Comparison of ENCODE assay signal across 8 cellular contexts in genomic region chrX:119655125-119655524, GRCh38. TPM values are rescaled to one million over a fixed set of nuclear protein-coding genes. Genes with fewer than 3 reads are reported as not detected.
DNase-seq lines count a peak whose midpoint lies in the region; ATAC-seq and TF ChIP-seq lines count a peak whose summit lies in the region.

No MANE protein-coding gene starts in this region.

- no peak overlapping the region for H3K4me3 ChIP-seq in CD4-positive, alpha-beta memory T cell (ENCODE audit: low read length in 2 of 2)
- no peak overlapping the region for H3K4me3 ChIP-seq in astrocyte of the spinal cord (ENCODE audit: low read depth, low read length)

- TF ChIP-seq CTCF in astrocyte of the spinal cord (IDR thresholded peaks at IDR 0.05; ENCODE audit: low read depth, low read length): no peak

- peak in 2 of 5 donors; percentile 41 to 79 for DNase-seq in CD4-positive, alpha-beta memory T cell
- DNase-seq in T-helper 2 cell treated with Interferon-gamma antibody and Interleukin-4, amounts not matched to agents 5 μg/mL and 100 μg/mL, for 36 hours (ENCODE audit: low spot score): peak; percentile 75
- DNase-seq in astrocyte of the spinal cord (ENCODE audit: low read depth, low spot score) (peak; percentile 80), occipital lobe (lab: John Stamatoyannopoulos, UW) (peak; percentile 28), HPDE6-E6E7 (ENCODE audit: extremely low spot score) (no peak), GM19238 (ENCODE audit: insufficient read length, low spot score) (no peak)

- H3K27me3 Mint-ChIP-seq in CD4-positive, alpha-beta memory T cell: no peaks in the 10 kb centered on the region
- no peaks in the 10 kb centered on the region for H3K27me3 Mint-ChIP-seq in T-helper 2 cell treated with Interferon-gamma antibody and Interleukin-4, amounts not matched to agents 5 μg/mL and 100 μg/mL, for 36 hours (ENCODE audit: low read depth)

- peak overlapping the region in 5 of 8 donors; percentile 40 to 72 (median 59) for H3K4me3 Mint-ChIP-seq in CD4-positive, alpha-beta memory T cell
- peak overlapping the region; percentile 35 for H3K4me3 Mint-ChIP-seq in T-helper 2 cell treated with Interferon-gamma antibody and Interleukin-4, amounts not matched to agents 5 μg/mL and 100 μg/mL, for 36 hours

- H3K27ac ChIP-seq in CD4-positive, alpha-beta memory T cell (ENCODE audit: low read depth, low read length): peak overlapping the region; percentile 41

- no peaks in the 10 kb centered on the region for H3K9me3 ChIP-seq in CD4-positive, alpha-beta memory T cell (ENCODE audit: control insufficient read depth in 1 of 2, low read length in 2 of 2)

- H3K27me3 ChIP-seq in CD4-positive, alpha-beta memory T cell (ENCODE audit: insufficient read depth, low read length): no peaks in the 10 kb centered on the region

- H3K4me1 Mint-ChIP-seq in CD4-positive, alpha-beta memory T cell: peaks cover 26 to 50% (median 42%) of the 10 kb centered on the region in 4 donors
- peaks cover 18% of the 10 kb centered on the region for H3K4me1 Mint-ChIP-seq in T-helper 2 cell treated with Interferon-gamma antibody and Interleukin-4, amounts not matched to agents 5 μg/mL and 100 μg/mL, for 36 hours (ENCODE audit: low read depth)

- in situ Hi-C loops in astrocyte of the spinal cord (cut with HindIII; ENCODE audit: low sequenced_read_pairs): no loop called here

- no peaks in the 10 kb centered on the region for H3K9me3 Mint-ChIP-seq in CD4-positive, alpha-beta memory T cell
- no peaks in the 10 kb centered on the region for H3K9me3 Mint-ChIP-seq in T-helper 2 cell treated with Interferon-gamma antibody and Interleukin-4, amounts not matched to agents 5 μg/mL and 100 μg/mL, for 36 hours

- intact Hi-C loops in CD4-positive, alpha-beta memory T cell (cut with micrococcal nuclease): no loop called here

- CTCF ChIA-PET in CD4-positive, alpha-beta memory T cell (lab: Charles Lee; ENCODE audit: partially characterized antibody): interaction anchor here (1.5 to 3.0 kb wide), 3 partner anchors 38 to 125 kb away, joined by 4 to 17 read pairs (median 5); partner anchors contain the start of gene SEPTIN6

- H3K4me1 ChIP-seq in CD4-positive, alpha-beta memory T cell (ENCODE audit: insufficient read depth, low read length): peaks cover 24% of the 10 kb centered on the region

- H3K36me3 ChIP-seq in CD4-positive, alpha-beta memory T cell (ENCODE audit: insufficient read depth, low read length): peaks cover 27% of the 10 kb centered on the region

- ATAC-seq in GM21367 (IDR thresholded peaks at IDR 0.05; ENCODE audit: unreplicated experiment) (no peak), HG03139 (IDR thresholded peaks at IDR 0.05; ENCODE audit: unreplicated experiment) (no peak)

- H3K27ac Mint-ChIP-seq in CD4-positive, alpha-beta memory T cell: peak overlapping the region; percentile 80 to 96 (median 91)
- H3K27ac Mint-ChIP-seq in T-helper 2 cell treated with Interferon-gamma antibody and Interleukin-4, amounts not matched to agents 5 μg/mL and 100 μg/mL, for 36 hours: peak overlapping the region; percentile 69

- peaks cover 60 to 68% of the 10 kb centered on the region in 2 donors for H3K36me3 Mint-ChIP-seq in CD4-positive, alpha-beta memory T cell
- peaks cover 54% of the 10 kb centered on the region for H3K36me3 Mint-ChIP-seq in T-helper 2 cell treated with Interferon-gamma antibody and Interleukin-4, amounts not matched to agents 5 μg/mL and 100 μg/mL, for 36 hours (ENCODE audit: low read depth)

- POLR2A ChIA-PET in CD4-positive, alpha-beta memory T cell (lab: Charles Lee; ENCODE audit: partially characterized antibody): interaction anchor here (0.6 to 4.7 kb wide), 5 partner anchors 11 to 36 kb away, joined by 3 to 48 read pairs (median 4); partner anchors contain the start of gene SEPTIN6

RNA-seq across cellular contexts. Expression of gene SEPTIN6, which starts 37.8 kb away (rescaled TPM):
- total RNA-seq in CD4-positive, alpha-beta memory T cell: 100 to 1,000 TPM; 174 to 178 TPM
- polyA plus RNA-seq in CD4-positive, alpha-beta memory T cell: 100 to 1,000 TPM; 112 to 244 TPM
- total RNA-seq in occipital lobe: 43.0 TPM

RNA-seq across cellular contexts. Expression of gene NKRF, which starts 48.9 kb away (rescaled TPM):
- 10 to 100 TPM; 13.0 to 14.2 TPM for total RNA-seq in CD4-positive, alpha-beta memory T cell
- 1 to 10 TPM; 5.6 to 7.3 TPM for polyA plus RNA-seq in CD4-positive, alpha-beta memory T cell
- 14.0 TPM for total RNA-seq in occipital lobe

Comparison
In these comparisons a context has a peak if more than half of its experiments do, and no peak if none do; other contexts are left out.
1. DNase-seq: peak in T-helper 2 cell treated with Interferon-gamma antibody and Interleukin-4, amounts not matched to agents 5 μg/mL and 100 μg/mL, for 36 hours (single experiment), astrocyte of the spinal cord (single experiment) and occipital lobe (single experiment); none in HPDE6-E6E7 (single experiment) and GM19238 (single experiment).